Comparison of ENCODE assay signal across 8 cellular contexts in genomic region chr15:92818658-92819311, GRCh38.
DNase-seq lines count a peak whose midpoint lies in the region; ATAC-seq and TF ChIP-seq lines count a peak whose summit lies in the region.

No MANE protein-coding gene starts in this region.

- no peaks in the 10 kb centered on the region for H3K9me3 Mint-ChIP-seq in activated naive CD8-positive, alpha-beta T cell treated with anti-CD3 and anti-CD28 coated beads for 36 hours

- H4K20me1 ChIP-seq in Karpas-422 (ENCODE audit: insufficient read depth, low read depth, low read length) = no peaks in the 10 kb centered on the region

- H3K4me1 Mint-ChIP-seq in activated naive CD8-positive, alpha-beta T cell treated with anti-CD3 and anti-CD28 coated beads for 36 hours = peaks cover 62% of the 10 kb centered on the region

- H3K9me3 ChIP-seq in Karpas-422 (ENCODE audit: low read length) (no peaks in the 10 kb centered on the region), mesodermal cell (ENCODE audit: control insufficient read depth, low read length) (no peaks in the 10 kb centered on the region)

- ATAC-seq in GM21367 (IDR thresholded peaks at IDR 0.05; ENCODE audit: unreplicated experiment) = no peak

- H3K36me3 ChIP-seq in Karpas-422 (ENCODE audit: insufficient read depth, low read length) (no peaks in the 10 kb centered on the region), mesodermal cell (ENCODE audit: control insufficient read depth, insufficient read depth, low read length) (no peaks in the 10 kb centered on the region)

- DNase-seq in AG09309 (ENCODE audit: low read depth) = no peak
- no peak for DNase-seq in Karpas-422
- no peak for DNase-seq in activated naive CD8-positive, alpha-beta T cell treated with anti-CD3 and anti-CD28 coated beads for 36 hours
- no peak for DNase-seq in HCEC 1CT
- no peak for DNase-seq in hepatic stellate cell (ENCODE audit: low spot score)
- no peak for DNase-seq in effector CD8-positive, alpha-beta T cell (lab: John Stamatoyannopoulos, UW)

- no peaks in the 10 kb centered on the region for H3K36me3 Mint-ChIP-seq in activated naive CD8-positive, alpha-beta T cell treated with anti-CD3 and anti-CD28 coated beads for 36 hours

- 0 out of 2 replicates have a peak overlapping the region, but pooled peaks have one; percentile 10 for H2AFZ ChIP-seq in Karpas-422 (ENCODE audit: low read length)

- H3K27me3 Mint-ChIP-seq in activated naive CD8-positive, alpha-beta T cell treated with anti-CD3 and anti-CD28 coated beads for 36 hours = no peaks in the 10 kb centered on the region

- no peaks in the 10 kb centered on the region for H3K79me2 ChIP-seq in Karpas-422 (ENCODE audit: low read length)

- H3K4me3 Mint-ChIP-seq in activated naive CD8-positive, alpha-beta T cell treated with anti-CD3 and anti-CD28 coated beads for 36 hours = peak overlapping the region; percentile 87

- no peak overlapping the region for H3K9ac ChIP-seq in Karpas-422 (ENCODE audit: low read length)

- no peaks in the 10 kb centered on the region for H3K9me2 ChIP-seq in Karpas-422 (replicated peaks; ENCODE audit: insufficient read depth, low read length)

- TF ChIP-seq CTCF in AG09309 (IDR thresholded peaks at IDR 0.05; ENCODE audit: control insufficient read depth, insufficient read depth, low read depth, low read length, missing control alignments) = no peak

- H3K27me3 ChIP-seq in Karpas-422 (ENCODE audit: low read length) = no peaks in the 10 kb centered on the region

- H3K27ac ChIP-seq in Karpas-422 (ENCODE audit: low read length) (peak overlapping the region; percentile 76; the same call in 1 of the 2 replicates), mesodermal cell (ENCODE audit: low read depth, low read length, severe bottlenecking) (peak overlapping the region; percentile 93)

- H3K4me1 ChIP-seq in Karpas-422 (ENCODE audit: low read length) (peaks cover 68% of the 10 kb centered on the region), mesodermal cell (ENCODE audit: control insufficient read depth, insufficient read depth, low read length, poor library complexity, severe bottlenecking) (peaks cover 40% of the 10 kb centered on the region)

- H3K27ac Mint-ChIP-seq in activated naive CD8-positive, alpha-beta T cell treated with anti-CD3 and anti-CD28 coated beads for 36 hours = peak overlapping the region; percentile 94

- H3K4me2 ChIP-seq in Karpas-422 (ENCODE audit: low read depth, low read length, poor library complexity, severe bottlenecking) = peak overlapping the region; percentile 84

- H3K4me3 ChIP-seq in AG09309 (ENCODE audit: control insufficient read depth, low read depth, low read length) (peak overlapping the region; percentile 13), Karpas-422 (ENCODE audit: low read length) (no peak overlapping the region), mesodermal cell (ENCODE audit: extremely low read depth, insufficient read depth, low read length, poor library complexity, severe bottlenecking) (no peak overlapping the region)

- 59 to 62% methylated on average over 10 to 11 of the region's 16 CpGs for WGBS in mesodermal cell (ENCODE audit: insufficient coverage in 2 of 2), 2 experiments
